Comparison of ENCODE assay signal across 21 cellular contexts in the genomic region with DNA sequence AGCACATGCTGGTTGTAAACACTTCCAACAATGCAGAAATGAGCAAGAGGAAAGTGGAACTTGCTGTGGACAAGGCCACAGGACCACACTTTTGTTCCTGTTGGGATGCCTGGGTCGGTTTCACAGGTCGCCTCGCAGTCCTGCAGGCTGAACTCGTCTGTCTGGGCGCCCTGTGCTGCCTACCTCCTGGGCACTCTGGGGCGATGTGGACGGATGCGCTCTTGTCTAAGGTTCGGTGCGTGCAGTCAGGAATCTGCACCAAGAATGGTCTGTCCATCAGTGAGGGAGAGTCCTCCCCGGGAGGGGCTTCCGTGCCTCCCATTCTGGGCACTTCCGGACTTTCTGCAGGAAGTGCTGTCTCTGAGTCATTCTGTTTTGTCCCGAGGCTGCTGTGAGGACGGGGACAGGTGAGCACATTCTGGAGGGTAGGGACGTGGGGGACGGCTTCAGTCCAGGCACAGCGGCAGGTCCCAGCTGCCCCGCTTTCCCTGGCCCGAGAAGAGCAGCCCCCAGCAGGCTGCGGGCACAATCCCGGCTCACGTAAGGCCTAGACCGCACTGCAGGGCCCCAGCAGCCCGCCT. TPM values are rescaled to one million over a fixed set of nuclear protein-coding genes. Genes with fewer than 3 reads are reported as not detected.
DNase-seq lines count a peak whose midpoint lies in the region; ATAC-seq, FAIRE-seq and TF ChIP-seq lines count a peak whose summit lies in the region.
"Had no signal": no experiment of that assay in that cellular context is flagged by ENCODE, and none has a peak within 500 bp of the region (broad histone marks: within the 10 kb centered on the region; RNA-seq: fewer than 3 reads in every experiment).

No MANE protein-coding gene starts in this region.

- H3K9me3 Mint-ChIP-seq in chondrocyte (ENCODE audit: low read depth): peaks cover 2% of the 10 kb centered on the region
- H3K9me3 Mint-ChIP-seq: CD4-positive, alpha-beta T cell had no signal

- H3K4me1 Mint-ChIP-seq in chondrocyte (ENCODE audit: low read depth): no peaks in the 10 kb centered on the region

- CTCF ChIA-PET in PC-9 (lab: Charles Lee): no interaction called here

- no peak for ATAC-seq in GM18861 (IDR thresholded peaks at IDR 0.05; ENCODE audit: unreplicated experiment)
- ATAC-seq: A549, HCT116 had no signal

- no peaks in the 10 kb centered on the region for H3K9me3 ChIP-seq in PC-9 (ENCODE audit: insufficient read depth, low read depth)
- no peaks in the 10 kb centered on the region for H3K9me3 ChIP-seq in testis
- H3K9me3 ChIP-seq: A549, Caco-2 had no signal

- FAIRE-seq in HTR-8/SVneo (lab: Jason Lieb, UNC): no peak
- FAIRE-seq: A549, D721Med had no signal

- no peak overlapping the region for H3K4me3 Mint-ChIP-seq in chondrocyte (ENCODE audit: unreplicated experiment)
- H3K4me3 Mint-ChIP-seq: CD4-positive, alpha-beta T cell; HFFc6 had no signal

- POLR2A ChIA-PET in PC-9 (lab: Charles Lee; ENCODE audit: unreplicated experiment): interaction anchor here (0.6 kb wide), 3 partner anchors 310 to 585 kb away, joined by 3 to 4 read pairs (median 3); no protein-coding TSS in a partner anchor

- H3K4me2 ChIP-seq in PC-9: peak overlapping the region; percentile 58
- H3K4me2 ChIP-seq: A549 had no signal

- no TSS peak for BruUV-seq in PC-9 (replicated peaks; lab: Mats Ljungman, UMichigan)

- 71 to 90% methylated on average over 13 to 25 of the region's 25 CpGs for WGBS in testis, 2 donors

- peak overlapping the region; percentile 58 for H3K27ac ChIP-seq in PC-9
- H3K27ac ChIP-seq in testis: no peak overlapping the region
- H3K27ac ChIP-seq: A549, C4-2B, GM23248, HL-60 had no signal

- TF ChIP-seq POLR2A in testis (IDR thresholded peaks at IDR 0.05): no peak

- no peaks in the 10 kb centered on the region for H3F3A ChIP-seq in PC-9 (ENCODE audit: insufficient read depth, low read depth)

- no peaks in the 10 kb centered on the region for H3K27me3 Mint-ChIP-seq in chondrocyte (ENCODE audit: low read depth)
- H3K27me3 Mint-ChIP-seq: CD4-positive, alpha-beta T cell had no signal

- no peaks in the 10 kb centered on the region for H3K4me1 ChIP-seq in PC-9 (replicated peaks; ENCODE audit: insufficient read depth)
- H3K4me1 ChIP-seq in testis: no peaks in the 10 kb centered on the region
- H3K4me1 ChIP-seq: A549, Caco-2 had no signal

- no peak overlapping the region for H3K27ac Mint-ChIP-seq in chondrocyte (ENCODE audit: unreplicated experiment)
- H3K27ac Mint-ChIP-seq: CD4-positive, alpha-beta T cell; HFFc6 had no signal

- H2AFZ ChIP-seq in PC-9: peak overlapping the region; percentile 73
- H2AFZ ChIP-seq: GM23248 had no signal

- in situ Hi-C loops in G401 (cut with HindIII; ENCODE audit: low sequenced_read_pairs): no loop called here

- no peaks in the 10 kb centered on the region for H3K79me2 ChIP-seq in PC-9 (ENCODE audit: low read depth)

- DNase-seq in Daoy (ENCODE audit: low read depth) (peak; percentile 1), PC-9 (peak; percentile 51 to 65), chondrocyte (ENCODE audit: low spot score) (peak; percentile 68), testis (peak; percentile 32), G401 (ENCODE audit: low spot score) (no peak), HTR-8/SVneo (ENCODE audit: insufficient read length, low spot score) (no peak)
- DNase-seq: AML-193; Caco-2; CD4-positive, alpha-beta T cell; GF-D8; GM23248; HFFc6; IMR-90; KBM-7 had no signal

- H3K27me3 ChIP-seq in PC-9 (ENCODE audit: insufficient read depth, low read depth) (no peaks in the 10 kb centered on the region), testis (no peaks in the 10 kb centered on the region)

- H4K20me1 ChIP-seq in PC-9 (ENCODE audit: insufficient read depth): no peaks in the 10 kb centered on the region

- H3K4me3 ChIP-seq in PC-9: peak overlapping the region; percentile 45; the same call in 1 of the 2 replicates
- H3K4me3 ChIP-seq in testis: peak overlapping the region; percentile 24 to 29
- H3K4me3 ChIP-seq: A549, GM23248 had no signal

- H3K9me2 ChIP-seq in PC-9 (ENCODE audit: insufficient read depth): no peaks in the 10 kb centered on the region

- intact Hi-C loops in PC-9 (cut with micrococcal nuclease; ENCODE audit: unreplicated experiment): no loop called here
- intact Hi-C loops in testis (cut with DNase I; ENCODE audit: low total_unique reads): no loop called here

- H3K36me3 ChIP-seq in PC-9 (ENCODE audit: low read depth): no peaks in the 10 kb centered on the region
- no peaks in the 10 kb centered on the region for H3K36me3 ChIP-seq in testis (ENCODE audit: low read depth, missing control alignments)

- TF ChIP-seq CTCF in PC-9 (conservative IDR thresholded peaks at IDR 0.05) (no peak), chondrocyte (IDR thresholded peaks at IDR 0.05) (no peak), testis (IDR thresholded peaks at IDR 0.05) (no peak)

- no peaks in the 10 kb centered on the region for H3K36me3 Mint-ChIP-seq in chondrocyte (ENCODE audit: low read depth)

RNA-seq across cellular contexts. Expression of gene SLITRK1, which starts 24.1 kb away (rescaled TPM):
- total RNA-seq in Daoy (2014; rRNA removed; shearing (Covaris generic)): 0.11 TPM in 1 of 2 replicates, not detected in the other
- total RNA-seq in PC-9 (2021): 3.1 and 3.7 TPM in 2 replicates
- total RNA-seq in chondrocyte: 0.05 to 0.36 TPM (median 0.08 TPM) in 3 replicates
- total RNA-seq in testis: under 1 TPM; 0.06 to 0.08 TPM
- 0.08 TPM for polyA plus RNA-seq in testis (ENCODE audit: insufficient read depth, low read depth, low replicate concordance)
- not detected in 2 replicates for total RNA-seq in G401 (2014; rRNA removed; shearing (Covaris generic))
- total RNA-seq: Caco-2; CD4-positive, alpha-beta T cell; GM23248; HT1080 had no signal
- polyA plus RNA-seq: A549 had no signal

Comparison
In these comparisons a context has a peak if more than half of its experiments do, and no peak if none do; other contexts are left out.
1. DNase-seq: peak in Daoy (single experiment), PC-9 (2 of 2), chondrocyte (single experiment) and testis (single experiment); none in G401 (single experiment) and HTR-8/SVneo (single experiment).